ENCODE assay signal across 11 cellular contexts in the genomic region with DNA sequence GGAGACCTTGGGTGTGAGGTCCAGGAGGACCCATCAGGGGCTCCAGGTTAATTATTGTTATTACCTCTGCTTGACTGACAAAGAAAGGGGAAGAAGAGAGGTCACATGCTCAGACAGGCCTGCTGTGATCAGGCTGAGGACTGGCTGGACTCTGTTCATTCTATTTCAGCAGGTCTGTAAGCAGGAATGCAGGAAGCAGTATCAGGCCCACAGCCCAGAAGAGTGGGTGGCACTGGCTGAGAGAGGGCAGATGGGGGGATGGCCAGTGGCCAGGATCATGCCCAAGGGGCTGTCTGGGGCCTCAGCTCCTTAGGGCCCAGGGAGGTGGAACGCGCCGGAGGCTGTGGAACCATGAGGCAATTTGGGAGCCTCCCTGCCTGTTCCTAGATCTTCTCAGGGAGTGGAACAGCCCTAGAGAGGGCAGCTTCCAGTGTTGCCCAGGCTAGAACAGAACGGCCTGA. TPM values are rescaled to one million over a fixed set of nuclear protein-coding genes. Genes with fewer than 3 reads are reported as not detected.
DNase-seq lines count a peak whose midpoint lies in the region.
"Had no signal": no experiment of that assay in that cellular context is flagged by ENCODE, and none has a peak within 500 bp of the region (broad histone marks: within the 10 kb centered on the region; RNA-seq: fewer than 3 reads in every experiment).

No MANE protein-coding gene starts in this region.

- no peak overlapping the region for H3K9ac ChIP-seq in adipocyte (ENCODE audit: low read length)
- H3K9ac ChIP-seq: parathyroid adenoma had no signal

- no peaks in the 10 kb centered on the region for H3K9me3 ChIP-seq in adipocyte (ENCODE audit: control insufficient read depth, low read length)
- H3K9me3 ChIP-seq: transverse colon had no signal

- H3K27me3 ChIP-seq in adipocyte (replicated peaks; ENCODE audit: control insufficient read depth, insufficient read depth, low read length), result peaks cover 20% of the 10 kb centered on the region
- H3K27me3 ChIP-seq: transverse colon had no signal

- DNase-seq in HT-29 (ENCODE audit: low spot score) (peak; percentile 41), adipocyte (ENCODE audit: low read depth) (peak; percentile 37), islet precursor cell (peak; percentile 79), retina (peak; percentile 58), HPDE6-E6E7 (ENCODE audit: extremely low spot score) (no peak), NCI-H345 treated with DMSO at 0.1 percent for 48 hours (lab: John Stamatoyannopoulos, UW; ENCODE audit: unreplicated experiment) (no peak), DMS153 treated with DMSO at 0.1 percent for 48 hours (lab: John Stamatoyannopoulos, UW; ENCODE audit: unreplicated experiment) (no peak), NCI-H446 (lab: John Stamatoyannopoulos, UW) (no peak)
- DNase-seq: activated T-cell treated with anti-CD3 and anti-CD28 coated beads for 4 hours, transverse colon had no signal

- H3K4me1 ChIP-seq in adipocyte (ENCODE audit: control insufficient read depth, insufficient read depth, low read length), result peaks cover 37% of the 10 kb centered on the region

- H3K4me3 ChIP-seq in adipocyte (ENCODE audit: low read length), result no peak overlapping the region
- H3K4me3 ChIP-seq: transverse colon had no signal

- no peaks in the 10 kb centered on the region for H3K36me3 ChIP-seq in adipocyte (ENCODE audit: control insufficient read depth, insufficient read depth, low read length, severe bottlenecking)
- H3K36me3 ChIP-seq: transverse colon had no signal

RNA-seq across cellular contexts. Expression of gene ZBTB7C, which starts 43.7 kb away (rescaled TPM):
- total RNA-seq in HT-29 (2014; rRNA removed; shearing (Covaris generic)), result 15.1 and 17.1 TPM in 2 replicates

Comparison
In these comparisons a context has a peak if more than half of its experiments do, and no peak if none do; other contexts are left out.
1. DNase-seq: peak in HT-29 (single experiment), adipocyte (single experiment), islet precursor cell (single experiment) and retina (single experiment); none in HPDE6-E6E7 (single experiment), NCI-H345 treated with DMSO at 0.1 percent for 48 hours (single experiment), DMS153 treated with DMSO at 0.1 percent for 48 hours (single experiment) and NCI-H446 (0 of 2).